In genomic region chr1:181140891-181141290, GRCh38 we compare ENCODE assay signal across 13 cellular contexts. TPM values are rescaled to one million over a fixed set of nuclear protein-coding genes. Genes with fewer than 3 reads are reported as not detected.
DNase-seq lines count a peak whose midpoint lies in the region; ATAC-seq, FAIRE-seq and TF ChIP-seq lines count a peak whose summit lies in the region.
"Had no signal": no experiment of that assay in that cellular context is flagged by ENCODE, and none has a peak within 500 bp of the region (broad histone marks: within the 10 kb centered on the region; RNA-seq: fewer than 3 reads in every experiment).

No MANE protein-coding gene starts in this region.

- TF ChIP-seq POLR2A in H1 (IDR thresholded peaks at IDR 0.05; ENCODE audit: control extremely low read depth in 1 of 2, low read depth in 2 of 2, low read length in 2 of 2) = no peak

- ATAC-seq in activated T-cell treated with anti-CD3 and anti-CD28 coated beads, Interleukin-2, amount 50 U/mL, for 4 hours = peak in 1 of 2 donors; percentile 7
- ATAC-seq in HG03108 (IDR thresholded peaks at IDR 0.05; ENCODE audit: unreplicated experiment) = no peak

- peaks cover 7% of the 10 kb centered on the region; the same call in 1 of the 2 replicates for H3K23me2 ChIP-seq in H1 (ENCODE audit: low read depth, low read length)

- H3K9ac ChIP-seq in H1 (replicated peaks in 1 of 4; ENCODE audit: extremely low read depth in 1 of 4, low read depth in 3 of 4, low read length in 3 of 4) = no peak overlapping the region

- no peak overlapping the region for H3K56ac ChIP-seq in H1 (replicated peaks; ENCODE audit: insufficient read length, low read depth, low read length)

- no peaks in the 10 kb centered on the region for H3K79me1 ChIP-seq in H1 (ENCODE audit: low read depth, low read length)

- peaks cover 0 to 2% (median under 1%) of the 10 kb centered on the region in 4 experiments; a peak in 1 of 7 replicates for H3K27me3 ChIP-seq in H1 (replicated peaks in 1 of 4; ENCODE audit: control insufficient read depth in 3 of 4, extremely low read depth in 1 of 4, insufficient read depth in 3 of 4, low read length in 3 of 4)
- H3K27me3 ChIP-seq: brain microvascular endothelial cell, neutrophil had no signal

- no peaks in the 10 kb centered on the region for H3K79me2 ChIP-seq in H1 (ENCODE audit: control insufficient read depth in 1 of 2, insufficient read depth in 2 of 2, low read length in 2 of 2)

- H3K36me3 Mint-ChIP-seq in activated T-cell treated with anti-CD3 and anti-CD28 coated beads, Interleukin-2, amount 50 U/mL, for 4 hours (ENCODE audit: insufficient read depth) = no peaks in the 10 kb centered on the region
- H3K36me3 Mint-ChIP-seq in activated CD4-positive, alpha-beta memory T cell treated with anti-CD3 and anti-CD28 coated beads for 36 hours = no peaks in the 10 kb centered on the region

- no peak overlapping the region for H2AK5ac ChIP-seq in H1 (ENCODE audit: low read depth, low read length)

- POLR2A ChIA-PET in activated CD4-positive, alpha-beta memory T cell treated with anti-CD3 and anti-CD28 coated beads for 36 hours (lab: Charles Lee) = interaction anchor here (1.0 to 4.7 kb wide), 10 partner anchors 36 to 121 kb away, joined by 3 to 91 read pairs (median 4); partner anchors contain the start of gene IER5
- POLR2A ChIA-PET in H1 (lab: Charles Lee; ENCODE audit: partially characterized antibody) = interaction anchor here (1.5 to 6.5 kb wide), 4 partner anchors 8 to 57 kb away, joined by 5 to 71 read pairs (median 16); partner anchors contain the start of gene IER5

- H4K5ac ChIP-seq in H1 (ENCODE audit: insufficient read length, low read depth, low read length) = no peak overlapping the region

- H3K27ac Mint-ChIP-seq in activated CD4-positive, alpha-beta memory T cell treated with anti-CD3 and anti-CD28 coated beads for 36 hours = peak overlapping the region; percentile 67

- FAIRE-seq in H1 (lab: Jason Lieb, UNC) = no peak

- peak overlapping the region; percentile 34 for H3K4me3 Mint-ChIP-seq in activated T-cell treated with anti-CD3 and anti-CD28 coated beads, Interleukin-2, amount 50 U/mL, for 4 hours
- peak overlapping the region; percentile 24 for H3K4me3 Mint-ChIP-seq in activated CD4-positive, alpha-beta memory T cell treated with anti-CD3 and anti-CD28 coated beads for 36 hours

- peaks cover 0 to 2% of the 10 kb centered on the region in 2 experiments; a peak in 2 of 4 replicates for H3K9me3 ChIP-seq in H1 (ENCODE audit: insufficient read depth in 2 of 2, low read depth in 1 of 2, low read length in 1 of 2)
- H3K9me3 ChIP-seq: neutrophil had no signal

- intact Hi-C loops in activated CD4-positive, alpha-beta memory T cell treated with anti-CD3 and anti-CD28 coated beads for 36 hours (cut with micrococcal nuclease) = loop anchor here (1.0 to 10.0 kb wide), 5 partner anchors 8 to 506 kb away; partner anchors contain the start of gene XPR1

- no peak overlapping the region for H3K4ac ChIP-seq in H1 (replicated peaks; ENCODE audit: insufficient read length, low read depth, low read length)

- no peak overlapping the region for H3K14ac ChIP-seq in H1 (ENCODE audit: insufficient read length)

- H2BK12ac ChIP-seq in H1 (ENCODE audit: low read depth, low read length) = peak overlapping the region; percentile 60; the same call in 1 of the 2 replicates

- no peak overlapping the region for H2BK120ac ChIP-seq in H1 (replicated peaks; ENCODE audit: low read depth, low read length)

- H2AFZ ChIP-seq in H1 (ENCODE audit: low read length) = no peak overlapping the region

- H3K27ac ChIP-seq in H1 (ENCODE audit: low read depth, low read length) (no peak overlapping the region), temporal lobe (ENCODE audit: low read depth, low read length) (peak overlapping the region; percentile 44)
- H3K27ac ChIP-seq: brain microvascular endothelial cell, neutrophil had no signal

- H3K4me2 ChIP-seq in H1 (ENCODE audit: insufficient read depth in 1 of 2, low read depth in 2 of 2, low read length in 2 of 2) = no peak overlapping the region

- no peak overlapping the region for H3K18ac ChIP-seq in H1 (ENCODE audit: extremely low read depth, low read length)

- WGBS in H1 (ENCODE audit: extremely low coverage in 1 of 2, insufficient coverage in 1 of 2, insufficient read length in 1 of 2, insufficient replicate concordance in 2 of 2, low coverage in 1 of 2, low lambda C conversion rate in 2 of 2, missing lambda C conversion rate in 1 of 2), 2 experiments = 92% methylated on average over 3 of the region's 3 CpGs; no CpG with 5 or more reads in 1 of the 2 experiments

- H4K91ac ChIP-seq in H1 (replicated peaks; ENCODE audit: insufficient read length, low read length) = no peak overlapping the region

- DNase-seq in activated T-cell treated with anti-CD3 and anti-CD28 coated beads, Interleukin-2, amount 50 U/mL, for 4 hours = no peak
- no peak for DNase-seq in activated T-cell treated with anti-CD3 and anti-CD28 coated beads for 4 hours
- peak; percentile 35 for DNase-seq in activated CD4-positive, alpha-beta memory T cell treated with anti-CD3 and anti-CD28 coated beads for 36 hours
- DNase-seq in H1 (ENCODE audit: low read depth in 1 of 2, low spot score in 2 of 2) = no peak
- no peak for DNase-seq in stimulated activated CD8-positive, alpha-beta memory T cell treated with anti-CD3 and anti-CD28 coated beads, Interleukin-4, amount 100 ng/mL, for 48 hours
- no peak for DNase-seq in kidney tubule cell (ENCODE audit: low spot score)
- DNase-seq: DMS153; effector CD8-positive, alpha-beta T cell had no signal

- no peaks in the 10 kb centered on the region for H3K36me3 ChIP-seq in H1 (ENCODE audit: control insufficient read depth in 2 of 4, insufficient read depth in 4 of 4, low read length in 3 of 4)
- H3K36me3 ChIP-seq: brain microvascular endothelial cell, neutrophil had no signal

- no peak overlapping the region for H3K23ac ChIP-seq in H1 (ENCODE audit: insufficient read length)

- H4K8ac ChIP-seq in H1 (ENCODE audit: extremely low read depth, insufficient read depth, low read length) = no peak overlapping the region

- TF ChIP-seq RAD21 in H1 (IDR thresholded peaks at IDR 0.05 in 1 of 2, conservative IDR thresholded peaks at IDR 0.05 in 1 of 2; ENCODE audit: low read depth in 2 of 2, low read length in 2 of 2) = no peak

- CTCF ChIA-PET in activated CD4-positive, alpha-beta memory T cell treated with anti-CD3 and anti-CD28 coated beads for 36 hours (lab: Charles Lee) = interaction anchor here (0.9 to 7.6 kb wide), 15 partner anchors 8 to 279 kb away, joined by 3 to 229 read pairs (median 19); partner anchors contain the start of genes MR1 and STX6
- CTCF ChIA-PET in H1 (lab: Charles Lee; ENCODE audit: partially characterized antibody) = interaction anchor here (0.7 to 9.0 kb wide), 26 partner anchors 8 to 289 kb away, joined by 3 to 142 read pairs (median 10); partner anchors contain the start of gene MR1

- H3K4me1 Mint-ChIP-seq in activated T-cell treated with anti-CD3 and anti-CD28 coated beads, Interleukin-2, amount 50 U/mL, for 4 hours (ENCODE audit: low read depth) = peaks cover 52% of the 10 kb centered on the region
- H3K4me1 Mint-ChIP-seq in activated CD4-positive, alpha-beta memory T cell treated with anti-CD3 and anti-CD28 coated beads for 36 hours (ENCODE audit: low read depth) = peaks cover 49% of the 10 kb centered on the region

- H2BK20ac ChIP-seq in H1 (ENCODE audit: low read length) = no peak overlapping the region

- H3K4me1 ChIP-seq in H1 (replicated peaks in 1 of 4; ENCODE audit: control insufficient read depth in 3 of 4, insufficient read depth in 4 of 4, low read length in 3 of 4) = peaks cover 0 to 3% (median 2%) of the 10 kb centered on the region in 4 experiments; a peak in 3 of 7 replicates

- H3K9me3 Mint-ChIP-seq in activated T-cell treated with anti-CD3 and anti-CD28 coated beads, Interleukin-2, amount 50 U/mL, for 4 hours = no peaks in the 10 kb centered on the region
- H3K9me3 Mint-ChIP-seq in activated CD4-positive, alpha-beta memory T cell treated with anti-CD3 and anti-CD28 coated beads for 36 hours = no peaks in the 10 kb centered on the region

- TF ChIP-seq CTCF in H1 (IDR thresholded peaks at IDR 0.05; ENCODE audit: control extremely low read depth in 1 of 3, insufficient read depth in 1 of 3, low read depth in 1 of 3, low read length in 3 of 3) = no peak

- H2BK5ac ChIP-seq in H1 (ENCODE audit: low read depth, low read length) = no peak overlapping the region

- no peak for TF ChIP-seq EP300 in H1 (IDR thresholded peaks at IDR 0.05; ENCODE audit: borderline replicate concordance in 1 of 2, low read depth in 2 of 2, low read length in 2 of 2)

- no peak overlapping the region for H2BK15ac ChIP-seq in H1 (ENCODE audit: low read length)

- H4K20me1 ChIP-seq in H1 (replicated peaks in 1 of 2; ENCODE audit: control insufficient read depth in 1 of 2, insufficient read depth in 2 of 2, low read length in 2 of 2) = no peaks in the 10 kb centered on the region

- H3K27me3 Mint-ChIP-seq in activated T-cell treated with anti-CD3 and anti-CD28 coated beads, Interleukin-2, amount 50 U/mL, for 4 hours (ENCODE audit: low read depth) = no peaks in the 10 kb centered on the region
- peaks cover 3% of the 10 kb centered on the region for H3K27me3 Mint-ChIP-seq in activated CD4-positive, alpha-beta memory T cell treated with anti-CD3 and anti-CD28 coated beads for 36 hours

- H3K4me3 ChIP-seq in H1 (ENCODE audit: extremely low read depth in 1 of 4, insufficient read depth in 2 of 4, low read depth in 3 of 4, low read length in 4 of 4) = no peak overlapping the region
- H3K4me3 ChIP-seq: skin epidermis had no signal

TF ChIP-seq in H1, 55 proteins besides CTCF, POLR2A, EP300 and RAD21 (continues in another document):
- TF ChIP-seq GABPA (IDR thresholded peaks at IDR 0.05; ENCODE audit: borderline replicate concordance, insufficient read depth, low read length) = no peak
- no peak for TF ChIP-seq SIX5 (IDR thresholded peaks at IDR 0.05; ENCODE audit: low read depth, low read length)

RNA-seq across cellular contexts. Expression of gene IER5, which starts 52.4 kb away (rescaled TPM):
- 10 to 100 TPM; 43.6 to 58.9 (median 54.9) TPM for total RNA-seq in activated T-cell treated with anti-CD3 and anti-CD28 coated beads, Interleukin-2, amount 50 U/mL, for 4 hours
- total RNA-seq in activated CD4-positive, alpha-beta memory T cell treated with anti-CD3 and anti-CD28 coated beads for 36 hours = 10 to 100 TPM; 27.9 to 28.9 TPM
- 7.1 and 7.7 TPM in 2 replicates for total RNA-seq in H1 (2021; fragmentation: NEBNext Ultra II Directional; extraction: Animal tissue kit (Norgen Biotek cat#: 25700))
- 3.5 and 4.3 TPM in 2 replicates for polyA plus RNA-seq in H1 (2011; rRNA removed)
- polyA plus RNA-seq in H1 (2011; cell fraction: cytosol; rRNA removed) = 5.5 TPM
- 6.0 TPM for polyA plus RNA-seq in H1 (2011; cell fraction: nucleus; rRNA removed)
- polyA plus RNA-seq in H1 (2012, experiment 1 of 2) = 7.1 to 7.5 TPM (median 7.2 TPM) in 4 replicates
- 6.3 TPM for polyA plus RNA-seq in H1 (2012, experiment 2 of 2)
- 3.4 TPM for polyA plus RNA-seq in H1 (2013, experiment 1 of 2)
- 3.4 TPM for polyA plus RNA-seq in H1 (2013, experiment 2 of 2)
- 3.2 and 4.0 TPM in 2 replicates for polyA minus RNA-seq in H1 (2011; rRNA and poly(A)+ RNA removed)
- polyA minus RNA-seq in H1 (2011; cell fraction: cytosol; rRNA and poly(A)+ RNA removed) = 6.9 TPM
- 14.5 TPM for polyA minus RNA-seq in H1 (2011; cell fraction: nucleus; rRNA and poly(A)+ RNA removed)
- total RNA-seq in temporal lobe = 17.2 TPM
